Comparison of ENCODE assay signal across 10 cellular contexts in genomic region chr17:4747847-4748246, GRCh38. TPM values are rescaled to one million over a fixed set of nuclear protein-coding genes. Genes with fewer than 3 reads are reported as not detected.
DNase-seq lines count a peak whose midpoint lies in the region; ATAC-seq and TF ChIP-seq lines count a peak whose summit lies in the region.
"Had no signal": no experiment of that assay in that cellular context is flagged by ENCODE, and none has a peak within 500 bp of the region (broad histone marks: within the 10 kb centered on the region; RNA-seq: fewer than 3 reads in every experiment).

No MANE protein-coding gene starts in this region.

- H3K4me1 Mint-ChIP-seq in CD4-positive, CD25-positive, alpha-beta regulatory T cell, result peaks cover 0 to 23% (median 10%) of the 10 kb centered on the region in 4 donors
- H3K4me1 Mint-ChIP-seq in activated CD8-positive, alpha-beta T cell treated with anti-CD3 and anti-CD28 coated beads, Interleukin-2, amount 10 ng/mL, durations not matched to agents 7 days and 5 days (ENCODE audit: low read depth), result peaks cover 20% of the 10 kb centered on the region

- no peak overlapping the region for H2AFZ ChIP-seq in smooth muscle cell (ENCODE audit: low read depth)

- H3K79me2 ChIP-seq in smooth muscle cell (ENCODE audit: low read depth), result no peaks in the 10 kb centered on the region

- H3K4me1 ChIP-seq in CD4-positive, CD25-positive, alpha-beta regulatory T cell (ENCODE audit: control insufficient read depth, insufficient read depth, low read length, poor library complexity, severe bottlenecking), result peaks cover 9% of the 10 kb centered on the region
- H3K4me1 ChIP-seq in right lobe of liver (peaks cover 0 to 6% (median 0%) of the 10 kb centered on the region in 4 donors), smooth muscle cell (ENCODE audit: low read depth) (peaks cover 6% of the 10 kb centered on the region)

- no peaks in the 10 kb centered on the region for H4K20me1 ChIP-seq in smooth muscle cell (ENCODE audit: low read depth)

- intact Hi-C loops in right lobe of liver (cut with DNase I), result no loop called here

- peak; percentile 69 to 76 for ATAC-seq in CD4-positive, CD25-positive, alpha-beta regulatory T cell (ENCODE audit: low read depth in 2 of 2)
- ATAC-seq in activated CD8-positive, alpha-beta T cell treated with anti-CD3 and anti-CD28 coated beads, Interleukin-2, amount 10 ng/mL, durations not matched to agents 7 days and 5 days, result peak; percentile 88
- ATAC-seq in right lobe of liver, result peak; percentile 47 to 72 (median 61)
- no peak for ATAC-seq in HG02885 (IDR thresholded peaks at IDR 0.05; ENCODE audit: poor library complexity, unreplicated experiment)

- peak overlapping the region; percentile 0 to 67 (median 28) for H3K4me3 Mint-ChIP-seq in CD4-positive, CD25-positive, alpha-beta regulatory T cell
- H3K4me3 Mint-ChIP-seq in activated CD8-positive, alpha-beta T cell treated with anti-CD3 and anti-CD28 coated beads, Interleukin-2, amount 10 ng/mL, durations not matched to agents 7 days and 5 days, result peak overlapping the region; percentile 70

- H3K27ac Mint-ChIP-seq in CD4-positive, CD25-positive, alpha-beta regulatory T cell, result peak overlapping the region in 2 of 3 donors; percentile 12 to 79
- H3K27ac Mint-ChIP-seq in activated CD8-positive, alpha-beta T cell treated with anti-CD3 and anti-CD28 coated beads, Interleukin-2, amount 10 ng/mL, durations not matched to agents 7 days and 5 days, result peak overlapping the region; percentile 75

- no peaks in the 10 kb centered on the region for H3K9me3 ChIP-seq in CD4-positive, CD25-positive, alpha-beta regulatory T cell (ENCODE audit: control insufficient read depth in 2 of 2, low read length in 2 of 2)
- H3K9me3 ChIP-seq in right lobe of liver (no peaks in the 10 kb centered on the region), smooth muscle cell (replicated peaks; ENCODE audit: low read depth) (no peaks in the 10 kb centered on the region)
- H3K9me3 ChIP-seq: esophagus muscularis mucosa had no signal

- no peak overlapping the region for H3K4me2 ChIP-seq in smooth muscle cell

- TF ChIP-seq POLR2A in right lobe of liver (IDR thresholded peaks at IDR 0.05), result peak; percentile 31

- POLR2A ChIA-PET in activated CD8-positive, alpha-beta T cell treated with anti-CD3 and anti-CD28 coated beads, Interleukin-2, amount 10 ng/mL, durations not matched to agents 7 days and 5 days (lab: Charles Lee), result no interaction called here

- no peaks in the 10 kb centered on the region for H3K36me3 ChIP-seq in CD4-positive, CD25-positive, alpha-beta regulatory T cell (ENCODE audit: control insufficient read depth, insufficient read depth, low read length)
- no peaks in the 10 kb centered on the region for H3K36me3 ChIP-seq in right lobe of liver
- no peaks in the 10 kb centered on the region for H3K36me3 ChIP-seq in smooth muscle cell (ENCODE audit: low read depth)
- H3K36me3 ChIP-seq: esophagus muscularis mucosa had no signal

- H3K9ac ChIP-seq in smooth muscle cell (ENCODE audit: low read depth), result no peak overlapping the region

- peaks cover 43% of the 10 kb centered on the region for H3K27me3 Mint-ChIP-seq in CD4-positive, CD25-positive, alpha-beta regulatory T cell
- H3K27me3 Mint-ChIP-seq in activated CD8-positive, alpha-beta T cell treated with anti-CD3 and anti-CD28 coated beads, Interleukin-2, amount 10 ng/mL, durations not matched to agents 7 days and 5 days (ENCODE audit: low read depth), result peaks cover 24% of the 10 kb centered on the region

- DNase-seq in CD4-positive, CD25-positive, alpha-beta regulatory T cell, result peak in 2 of 3 donors; percentile 21 to 63
- peak; percentile 34 to 36 for DNase-seq in Kasumi-1 (lab: John Stamatoyannopoulos, UW)
- peak; percentile 63 for DNase-seq in activated CD8-positive, alpha-beta T cell treated with anti-CD3 and anti-CD28 coated beads, Interleukin-2, amount 10 ng/mL, durations not matched to agents 7 days and 5 days
- peak in 1 of 3 donors; percentile 28 for DNase-seq in right lobe of liver
- DNase-seq in NCI-H526 treated with DMSO at 0.1 percent for 48 hours (lab: John Stamatoyannopoulos, UW), result no peak
- no peak for DNase-seq in smooth muscle cell (lab: John Stamatoyannopoulos, UW; ENCODE audit: unreplicated experiment)
- DNase-seq in NCI-H446 (lab: John Stamatoyannopoulos, UW), result no peak

- peak overlapping the region; percentile 47 for H3K4me3 ChIP-seq in CD4-positive, CD25-positive, alpha-beta regulatory T cell (ENCODE audit: low read depth, low read length)
- no peak overlapping the region for H3K4me3 ChIP-seq in right lobe of liver
- H3K4me3 ChIP-seq in smooth muscle cell, result no peak overlapping the region
- H3K4me3 ChIP-seq: esophagus muscularis mucosa had no signal

- H3F3A ChIP-seq in smooth muscle cell (ENCODE audit: low read depth), result no peaks in the 10 kb centered on the region

- no peaks in the 10 kb centered on the region for H3K9me3 Mint-ChIP-seq in CD4-positive, CD25-positive, alpha-beta regulatory T cell
- no peaks in the 10 kb centered on the region for H3K9me3 Mint-ChIP-seq in activated CD8-positive, alpha-beta T cell treated with anti-CD3 and anti-CD28 coated beads, Interleukin-2, amount 10 ng/mL, durations not matched to agents 7 days and 5 days (ENCODE audit: insufficient read depth)

- H3K27me3 ChIP-seq in CD4-positive, CD25-positive, alpha-beta regulatory T cell (ENCODE audit: control insufficient read depth, insufficient read depth, low read length), result peaks cover 7% of the 10 kb centered on the region
- H3K27me3 ChIP-seq in right lobe of liver (no peaks in the 10 kb centered on the region), smooth muscle cell (ENCODE audit: low read depth) (peaks cover 45% of the 10 kb centered on the region)

- H3K36me3 Mint-ChIP-seq in CD4-positive, CD25-positive, alpha-beta regulatory T cell, result no peaks in the 10 kb centered on the region
- H3K36me3 Mint-ChIP-seq in activated CD8-positive, alpha-beta T cell treated with anti-CD3 and anti-CD28 coated beads, Interleukin-2, amount 10 ng/mL, durations not matched to agents 7 days and 5 days (ENCODE audit: low read depth), result no peaks in the 10 kb centered on the region

- TF ChIP-seq CTCF in right lobe of liver (IDR thresholded peaks at IDR 0.05), result no peak
- no peak for TF ChIP-seq CTCF in smooth muscle cell (IDR thresholded peaks at IDR 0.05; ENCODE audit: borderline replicate concordance, insufficient read depth, poor library complexity, severe bottlenecking)

- H3K27ac ChIP-seq in CD4-positive, CD25-positive, alpha-beta regulatory T cell (ENCODE audit: insufficient read depth, low read length, poor library complexity, severe bottlenecking), result no peak overlapping the region
- peak overlapping the region in 2 of 3 donors; percentile 11 to 21 for H3K27ac ChIP-seq in right lobe of liver
- no peak overlapping the region for H3K27ac ChIP-seq in smooth muscle cell (ENCODE audit: low read depth)
- H3K27ac ChIP-seq: esophagus muscularis mucosa had no signal

- WGBS in right lobe of liver (ENCODE audit: insufficient coverage, low coverage, low lambda C conversion rate, missing lambda C conversion rate), result 31% methylated on average over 5 of the region's 5 CpGs
- WGBS in smooth muscle cell (ENCODE audit: low lambda C conversion rate), result 78% methylated on average over 5 of the region's 5 CpGs

- CTCF ChIA-PET in activated CD8-positive, alpha-beta T cell treated with anti-CD3 and anti-CD28 coated beads, Interleukin-2, amount 10 ng/mL, durations not matched to agents 7 days and 5 days (lab: Charles Lee), result interaction anchor here (1.0 to 2.5 kb wide), 3 partner anchors 15 to 42 kb away, joined by 3 to 14 read pairs (median 9); no protein-coding TSS in a partner anchor

RNA-seq across cellular contexts. Expression of gene CXCL16, which starts 8.1 kb away (rescaled TPM):
- 7.3 TPM for total RNA-seq in CD4-positive, CD25-positive, alpha-beta regulatory T cell
- polyA plus RNA-seq in CD4-positive, CD25-positive, alpha-beta regulatory T cell, result under 1 TPM in 3 of 4 donors, not detected in 1; 0.41 to 0.79 (median 0.45) TPM
- total RNA-seq in activated CD8-positive, alpha-beta T cell treated with anti-CD3 and anti-CD28 coated beads, Interleukin-2, amount 10 ng/mL, durations not matched to agents 7 days and 5 days, result under 1 TPM; 0.50 to 0.89 TPM
- 10 to 100 TPM; 13.3 to 69.6 (median 31.3) TPM for total RNA-seq in right lobe of liver
- total RNA-seq in smooth muscle cell, result 2.4 and 3.2 TPM in 2 replicates
- polyA plus RNA-seq in smooth muscle cell, result 2.3 and 9.2 TPM in 2 replicates

RNA-seq across cellular contexts. Expression of gene ZMYND15, which starts 8.2 kb away (rescaled TPM):
- 1.0 TPM for total RNA-seq in CD4-positive, CD25-positive, alpha-beta regulatory T cell
- polyA plus RNA-seq in CD4-positive, CD25-positive, alpha-beta regulatory T cell, result not detected
- total RNA-seq in activated CD8-positive, alpha-beta T cell treated with anti-CD3 and anti-CD28 coated beads, Interleukin-2, amount 10 ng/mL, durations not matched to agents 7 days and 5 days, result not detected
- total RNA-seq in right lobe of liver (1 to 10 TPM in 5 of 6 experiments, under 1 TPM in 1; 0.70 to 6.5 (median 1.9) TPM), smooth muscle cell (not detected in 2 replicates)
- polyA plus RNA-seq in smooth muscle cell, result 0.54 TPM in 1 of 2 replicates, not detected in the other

RNA-seq across cellular contexts. Expression of gene MED11, which starts 16.6 kb away (rescaled TPM):
- 9.3 TPM for total RNA-seq in CD4-positive, CD25-positive, alpha-beta regulatory T cell
- polyA plus RNA-seq in CD4-positive, CD25-positive, alpha-beta regulatory T cell, result 10 to 100 TPM; 40.0 to 46.8 (median 43.9) TPM
- total RNA-seq in activated CD8-positive, alpha-beta T cell treated with anti-CD3 and anti-CD28 coated beads, Interleukin-2, amount 10 ng/mL, durations not matched to agents 7 days and 5 days, result 10 to 100 TPM; 23.0 to 27.2 TPM
- 10 to 100 TPM in 5 of 6 experiments, 1 to 10 TPM in 1; 10.0 to 21.1 (median 16.2) TPM for total RNA-seq in right lobe of liver
- 10.9 and 25.0 TPM in 2 replicates for total RNA-seq in smooth muscle cell
- polyA plus RNA-seq in smooth muscle cell, result 20.4 and 34.1 TPM in 2 replicates

RNA-seq across cellular contexts. Expression of gene TM4SF5, which starts 23.8 kb away (rescaled TPM):
- not detected for total RNA-seq in CD4-positive, CD25-positive, alpha-beta regulatory T cell
- not detected for polyA plus RNA-seq in CD4-positive, CD25-positive, alpha-beta regulatory T cell
- not detected for total RNA-seq in activated CD8-positive, alpha-beta T cell treated with anti-CD3 and anti-CD28 coated beads, Interleukin-2, amount 10 ng/mL, durations not matched to agents 7 days and 5 days
- 100 to 1,000 TPM in 3 of 6 experiments, 10 to 100 TPM in 3; 67.1 to 215 (median 112) TPM for total RNA-seq in right lobe of liver
- not detected in 2 replicates for total RNA-seq in smooth muscle cell
- not detected in 2 replicates for polyA plus RNA-seq in smooth muscle cell
- total RNA-seq: esophagus muscularis mucosa; T-helper 2 cell treated with Interferon-gamma antibody and Interleukin-4, amounts not matched to agents 100 ng/mL and 5 ng/mL, for 36 hours had no signal

RNA-seq across cellular contexts. Expression of gene ARRB2, which starts 37.4 kb away (rescaled TPM):
- total RNA-seq in CD4-positive, CD25-positive, alpha-beta regulatory T cell, result 197 TPM
- polyA plus RNA-seq in CD4-positive, CD25-positive, alpha-beta regulatory T cell, result 10 to 100 TPM; 22.4 to 37.5 (median 28.9) TPM
- 100 to 1,000 TPM; 302 to 316 TPM for total RNA-seq in activated CD8-positive, alpha-beta T cell treated with anti-CD3 and anti-CD28 coated beads, Interleukin-2, amount 10 ng/mL, durations not matched to agents 7 days and 5 days
- total RNA-seq in right lobe of liver (10 to 100 TPM; 18.2 to 38.6 (median 23.9) TPM), smooth muscle cell (1.1 and 4.0 TPM in 2 replicates)
- 6.6 and 7.6 TPM in 2 replicates for polyA plus RNA-seq in smooth muscle cell

Comparison
In these comparisons a context has a peak if more than half of its experiments do, and no peak if none do; other contexts are left out.
1. DNase-seq: peak in CD4-positive, CD25-positive, alpha-beta regulatory T cell (2 of 3), Kasumi-1 (2 of 2) and activated CD8-positive, alpha-beta T cell treated with anti-CD3 and anti-CD28 coated beads, Interleukin-2, amount 10 ng/mL, durations not matched to agents 7 days and 5 days (single experiment); none in NCI-H526 treated with DMSO at 0.1 percent for 48 hours (single experiment), smooth muscle cell (single experiment) and NCI-H446 (0 of 2).
2. H3K27ac ChIP-seq: peak in right lobe of liver (2 of 3); none in CD4-positive, CD25-positive, alpha-beta regulatory T cell (single experiment) and smooth muscle cell (single experiment).